In genomic region chr2:73293534-73294171, GRCh38 we compare ENCODE assay signal across 8 cellular contexts. TPM values are rescaled to one million over a fixed set of nuclear protein-coding genes. Genes with fewer than 3 reads are reported as not detected.
DNase-seq lines count a peak whose midpoint lies in the region; ATAC-seq and TF ChIP-seq lines count a peak whose summit lies in the region.

TSS of gene EGR4 (minus strand) at chr2:73293548. CDS start at chr2:73293317, 231 bp downstream.

- H3K27me3 ChIP-seq in Panc1 (ENCODE audit: control insufficient read depth, insufficient read depth, low read length) (peaks cover 49% of the 10 kb centered on the region), neuronal stem cell (ENCODE audit: control insufficient read depth in 3 of 3, insufficient read depth in 3 of 3, low read depth in 1 of 3, low read length in 3 of 3) (peaks cover 20 to 86% (median 63%) of the 10 kb centered on the region in 3 experiments)

- H2BK12ac ChIP-seq in neuronal stem cell (ENCODE audit: low read length) = no peak within 1 kb of the TSS

- POLR2A ChIA-PET in Panc1 (lab: Charles Lee) = interaction anchor here (0.6 kb wide), 1 partner anchor 254 kb away, joined by 6 read pairs; no protein-coding TSS in a partner anchor

- H4K8ac ChIP-seq in neuronal stem cell (ENCODE audit: low read depth, low read length) = no peak within 1 kb of the TSS

- DNase-seq in DMS153 (lab: John Stamatoyannopoulos, UW) (peak; percentile 87), Panc1 (ENCODE audit: low read depth, low spot score) (no peak), fibroblast of mammary gland (ENCODE audit: low read depth) (peak; percentile 68), neuronal stem cell (ENCODE audit: low spot score) (no peak), superior temporal gyrus (ENCODE audit: extremely low spot score) (peak; percentile 59)
- DNase-seq in Jurkat, Clone E6-1 (ENCODE audit: low read depth, low spot score) = peak; percentile 78
- peak; percentile 62 to 84 for DNase-seq in activated T-helper 1 cell treated with anti-CD3 and anti-CD28 coated beads, Interleukin-2, amount 50 U/mL, for 16 hours (ENCODE audit: low read depth in 1 of 2, low spot score in 1 of 2)

- intact Hi-C loops in Panc1 (cut with micrococcal nuclease; ENCODE audit: unreplicated experiment) = no loop called here

- no peaks in the 10 kb centered on the region for H3K36me3 ChIP-seq in Panc1 (ENCODE audit: control insufficient read depth, insufficient read depth, low read length)
- no peaks in the 10 kb centered on the region for H3K36me3 ChIP-seq in neuronal stem cell (replicated peaks in 1 of 2; ENCODE audit: control insufficient read depth in 2 of 2, insufficient read depth in 2 of 2, low read length in 2 of 2)

- no TSS peak for BruUV-seq in Panc1 (replicated peaks; lab: Mats Ljungman, UMichigan)

- 0 out of 2 replicates have a peak, but pooled peaks cover 2% of the 10 kb centered on the region for H3K4me1 ChIP-seq in Panc1 (ENCODE audit: control insufficient read depth, insufficient read depth, low read length)
- peaks cover 7 to 12% of the 10 kb centered on the region in 2 donors for H3K4me1 ChIP-seq in neuronal stem cell (ENCODE audit: control insufficient read depth in 2 of 2, insufficient read depth in 1 of 2, low read depth in 1 of 2, low read length in 2 of 2)

- ATAC-seq in GM21786 (IDR thresholded peaks at IDR 0.05; ENCODE audit: unreplicated experiment) (peak; percentile 90), Panc1 (peak; percentile 89)

- peak within 1 kb of the TSS; percentile 56 for H3K9ac ChIP-seq in neuronal stem cell (ENCODE audit: low read depth, low read length, poor library complexity)

- H3K4me3 ChIP-seq in Jurkat, Clone E6-1 (ENCODE audit: low read length) = peak within 1 kb of the TSS; percentile 56
- H3K4me3 ChIP-seq in Panc1 (ENCODE audit: low read depth in 2 of 2, low read length in 2 of 2) = peak within 1 kb of the TSS; percentile 49 to 73
- H3K4me3 ChIP-seq in fibroblast of mammary gland (ENCODE audit: control insufficient read depth, low read depth, low read length) = peak within 1 kb of the TSS; percentile 31
- H3K4me3 ChIP-seq in neuronal stem cell (ENCODE audit: low read length in 2 of 2) = peak within 1 kb of the TSS; percentile 53 to 69

- no peaks in the 10 kb centered on the region for H3K79me1 ChIP-seq in neuronal stem cell (ENCODE audit: low read depth, low read length)

- H2AK5ac ChIP-seq in neuronal stem cell (ENCODE audit: low read depth, low read length) = no peak within 1 kb of the TSS

- H3K18ac ChIP-seq in neuronal stem cell (ENCODE audit: low read length) = no peak within 1 kb of the TSS

- H3K4me2 ChIP-seq in neuronal stem cell (ENCODE audit: insufficient read depth, low read length, poor library complexity, severe bottlenecking) = peak within 1 kb of the TSS; percentile 78

- no peak within 1 kb of the TSS for H2BK5ac ChIP-seq in neuronal stem cell (ENCODE audit: low read length)

- in situ Hi-C loops in Panc1 (cut with HindIII; ENCODE audit: low pct_unique_long_range_greater_than_20kb, low sequenced_read_pairs) = loop anchor here (10.0 kb wide), 1 partner anchor 59 kb away; the partner anchor contains the start of genes CCT7 and PRADC1

- no peak for TF ChIP-seq CTCF in Panc1 (IDR thresholded peaks at IDR 0.05)
- TF ChIP-seq CTCF in fibroblast of mammary gland (conservative IDR thresholded peaks at IDR 0.05; ENCODE audit: control insufficient read depth, insufficient read depth, low read depth, low read length) = no peak

- H3K9me3 ChIP-seq in Panc1 (ENCODE audit: control insufficient read depth, insufficient read depth, low read depth, low read length) (no peaks in the 10 kb centered on the region), neuronal stem cell (replicated peaks in 1 of 2; ENCODE audit: control insufficient read depth in 2 of 2, insufficient read depth in 1 of 2, low read depth in 1 of 2, low read length in 2 of 2) (peaks cover 0 to 3% of the 10 kb centered on the region in 2 donors)

- CTCF ChIA-PET in Panc1 (lab: Charles Lee) = interaction anchor here (0.6 kb wide), 1 partner anchor 73 kb away, joined by 4 read pairs; no protein-coding TSS in a partner anchor

- WGBS in neuronal stem cell (ENCODE audit: extremely low coverage in 2 of 2, insufficient read length in 2 of 2, insufficient replicate concordance in 1 of 2), 2 donors = no CpG with 5 or more reads among the region's 45 CpGs

- no peak within 1 kb of the TSS for H2BK120ac ChIP-seq in neuronal stem cell (ENCODE audit: low read depth, low read length)

- H3K23ac ChIP-seq in neuronal stem cell (ENCODE audit: low read depth, low read length, poor library complexity) = peak within 1 kb of the TSS; percentile 29

- H3K4ac ChIP-seq in neuronal stem cell (ENCODE audit: low read length) = no peak within 1 kb of the TSS

- H3K27ac ChIP-seq in Panc1 (ENCODE audit: low read length) (no peak within 1 kb of the TSS), neuronal stem cell (replicated peaks; ENCODE audit: low read length) (no peak within 1 kb of the TSS)

- H3K14ac ChIP-seq in neuronal stem cell (ENCODE audit: low read length) = no peak within 1 kb of the TSS

- peak within 1 kb of the TSS; percentile 86 for H2AFZ ChIP-seq in neuronal stem cell (ENCODE audit: low read length)

- no peak within 1 kb of the TSS for H2BK15ac ChIP-seq in neuronal stem cell (ENCODE audit: low read length)

- no peak within 1 kb of the TSS for H4K91ac ChIP-seq in neuronal stem cell (ENCODE audit: low read depth, low read length, poor library complexity)

RNA-seq across cellular contexts. Expression of gene EGR4, which starts in this region (rescaled TPM):
- polyA plus RNA-seq in Jurkat, Clone E6-1 (2012; ENCODE audit: insufficient read depth, insufficient read length) = 0.49 TPM
- total RNA-seq in Panc1 (2021; ENCODE audit: unreplicated experiment) = 0.08 TPM
- 0.42 TPM for polyA plus RNA-seq in Panc1 (2012; ENCODE audit: insufficient read length)
- 0.10 TPM for polyA plus RNA-seq in neuronal stem cell (2013, experiment 1 of 2)
- 0.10 TPM for polyA plus RNA-seq in neuronal stem cell (2013, experiment 2 of 2)

Comparison
In these comparisons a context has a peak if more than half of its experiments do, and no peak if none do; other contexts are left out.
1. Peak in ATAC-seq and H3K4me3 ChIP-seq in Panc1; RNA of the gene not detected or under 1 TPM.
2. DNase-seq: peak in DMS153 (single experiment), Jurkat, Clone E6-1 (single experiment), activated T-helper 1 cell treated with anti-CD3 and anti-CD28 coated beads, Interleukin-2, amount 50 U/mL, for 16 hours (2 of 2), fibroblast of mammary gland (single experiment) and superior temporal gyrus (single experiment); none in Panc1 (single experiment) and neuronal stem cell (single experiment).
3. Peak in every context shown above with its lines, with median percentiles within 50 percentile points of each other: H3K4me3 ChIP-seq.